8 cellular contexts compared by ENCODE assay signal in genomic region chr10:3068201-3068967, GRCh38. TPM values are rescaled to one million over a fixed set of nuclear protein-coding genes. Genes with fewer than 3 reads are reported as not detected.
DNase-seq lines count a peak whose midpoint lies in the region; TF ChIP-seq lines count a peak whose summit lies in the region.

No MANE protein-coding gene starts in this region.

- H4K91ac ChIP-seq in H9 (ENCODE audit: insufficient read length, low read depth, low read length) = no peak overlapping the region

- H3K4me1 ChIP-seq in H9 (ENCODE audit: insufficient read depth, low read length) (no peaks in the 10 kb centered on the region), colonic mucosa (no peaks in the 10 kb centered on the region), liver (ENCODE audit: control insufficient read depth in 4 of 4, insufficient read depth in 4 of 4, low read length in 3 of 4) (peaks cover 8 to 19% (median 12%) of the 10 kb centered on the region in 4 donors)

- no peak overlapping the region for H2AFZ ChIP-seq in H9 (ENCODE audit: low read length)

- H3K79me1 ChIP-seq in H9 (ENCODE audit: insufficient read depth, low read depth, low read length, poor library complexity, severe bottlenecking) = peaks cover 5% of the 10 kb centered on the region

- H3K79me2 ChIP-seq in H9 (ENCODE audit: insufficient read depth, low read length) = peaks cover 21% of the 10 kb centered on the region

- H3K4me1 Mint-ChIP-seq in H9 = peaks cover 38% of the 10 kb centered on the region in 2 experiments

- peak overlapping the region; percentile 74 for H3K14ac ChIP-seq in H9 (ENCODE audit: insufficient read depth, low read length)

- intact Hi-C loops in colonic mucosa (cut with DNase I) = no loop called here

- H3K4me3 ChIP-seq in GM12864 (ENCODE audit: low read depth, low read length) (peak overlapping the region; percentile 98), colonic mucosa (peak overlapping the region; percentile 82), liver (ENCODE audit: low read depth in 1 of 3, low read length in 3 of 3) (peak overlapping the region; percentile 59 to 70 (median 68))

- no peak overlapping the region for H2BK120ac ChIP-seq in H9 (ENCODE audit: low read depth, low read length, poor library complexity, severe bottlenecking)

- H3T11ph ChIP-seq in H9 (ENCODE audit: low read length) = no peak overlapping the region

- peak overlapping the region; percentile 60 for H3K9ac ChIP-seq in H9 (ENCODE audit: extremely low read depth, insufficient read length, low read length)
- H3K9ac ChIP-seq in colonic mucosa (ENCODE audit: low read depth in 2 of 2, low read length in 2 of 2) = peak overlapping the region; percentile 79 to 81
- H3K9ac ChIP-seq in liver (ENCODE audit: low read depth in 1 of 2, low read length in 2 of 2) = no peak overlapping the region

- H3K27me3 ChIP-seq in H9 (ENCODE audit: insufficient read depth, low read length) (no peaks in the 10 kb centered on the region), colonic mucosa (peaks cover 10% of the 10 kb centered on the region), liver (ENCODE audit: control insufficient read depth in 4 of 4, insufficient read depth in 4 of 4, low read length in 3 of 4) (peaks cover 0 to 14% (median 0%) of the 10 kb centered on the region in 4 donors)

- no peak overlapping the region for H3K23ac ChIP-seq in H9 (ENCODE audit: insufficient read length, low read depth, low read length)

- no peak for TF ChIP-seq CTCF in GM12864 (IDR thresholded peaks at IDR 0.05; ENCODE audit: low read depth, low read length, missing control alignments)
- TF ChIP-seq CTCF in H9 (conservative IDR thresholded peaks at IDR 0.05) = no peak
- TF ChIP-seq CTCF in colonic mucosa (IDR thresholded peaks at IDR 0.05) = peak; percentile 10
- peak; percentile 18 for TF ChIP-seq CTCF in liver (IDR thresholded peaks at IDR 0.05; ENCODE audit: low read depth, low read length, missing input control)

- H4K20me1 ChIP-seq in H9 (ENCODE audit: control insufficient read depth, insufficient read depth, insufficient read length) = no peaks in the 10 kb centered on the region

- DNase-seq in GM12864 (ENCODE audit: low read depth) (peak; percentile 18), H9 (no peak), MV-4-11 (lab: John Stamatoyannopoulos, UW) (peak; percentile 51), colonic mucosa (peak; percentile 62), NCI-H1105 (lab: John Stamatoyannopoulos, UW) (no peak)
- DNase-seq in activated CD4-positive, alpha-beta T cell treated with anti-CD3 and anti-CD28 coated beads for 4 hours = peak; percentile 66 to 76
- peak; percentile 68 to 69 for DNase-seq in stimulated activated CD4-positive, alpha-beta T cell treated with anti-CD3 and anti-CD28 coated beads, Interleukin-4, amount 100 ng/mL, for 4 hours

- peaks cover 6% of the 10 kb centered on the region for H3K23me2 ChIP-seq in H9 (ENCODE audit: insufficient read length, low read depth, low read length, poor library complexity, severe bottlenecking)

- H3K36me3 Mint-ChIP-seq in H9 (ENCODE audit: insufficient read depth in 1 of 3, low read depth in 3 of 3) = peaks cover 17 to 35% (median 33%) of the 10 kb centered on the region in 3 experiments

- H3K4ac ChIP-seq in H9 (ENCODE audit: low read depth, low read length) = no peak overlapping the region

- no peak overlapping the region for H3K56ac ChIP-seq in H9 (ENCODE audit: insufficient read length, low read depth, low read length)

- peak overlapping the region; percentile 73 for H3K18ac ChIP-seq in H9 (ENCODE audit: insufficient read length, low read depth, low read length)

- H3K9me3 Mint-ChIP-seq in H9 = no peaks in the 10 kb centered on the region

- no peak overlapping the region for H4K5ac ChIP-seq in H9 (ENCODE audit: insufficient read length, low read depth, low read length)

- H3K4me3 Mint-ChIP-seq in H9 = peak overlapping the region; percentile 84 to 88

- H2BK12ac ChIP-seq in H9 (ENCODE audit: insufficient read length, low read depth, low read length) = no peak overlapping the region

- H2BK15ac ChIP-seq in H9 (ENCODE audit: low read depth, low read length) = no peak overlapping the region; the same call in 1 of the 2 replicates

- no peaks in the 10 kb centered on the region for H3K36me3 ChIP-seq in colonic mucosa
- H3K36me3 ChIP-seq in liver (ENCODE audit: control insufficient read depth in 4 of 4, insufficient read depth in 3 of 4, low read depth in 1 of 4, low read length in 3 of 4) = no peaks in the 10 kb centered on the region

- peak overlapping the region; percentile 66 for H3K4me2 ChIP-seq in H9 (ENCODE audit: insufficient read depth, insufficient read length, low read length)

- no peak overlapping the region for H2BK20ac ChIP-seq in H9 (ENCODE audit: low read depth, low read length, poor library complexity, severe bottlenecking)

- no peak overlapping the region; a peak in 2 of 7 replicates for H3K27ac Mint-ChIP-seq in H9

- TF ChIP-seq RAD21 in liver (IDR thresholded peaks at IDR 0.05) = peak in 1 of 2 donors; percentile 39

- no peak overlapping the region for H4K8ac ChIP-seq in H9 (replicated peaks; ENCODE audit: insufficient read length, low read depth, low read length)

- H2AK5ac ChIP-seq in H9 (ENCODE audit: insufficient read length, low read length) = no peak overlapping the region

- H2BK5ac ChIP-seq in H9 (ENCODE audit: insufficient read length, low read length) = no peak overlapping the region

- peaks cover 23% of the 10 kb centered on the region for H3K27me3 Mint-ChIP-seq in H9 (ENCODE audit: low read depth)

- H3K9me3 ChIP-seq in H9 (ENCODE audit: control insufficient read depth, low read depth, low read length) (no peaks in the 10 kb centered on the region), colonic mucosa (no peaks in the 10 kb centered on the region), liver (ENCODE audit: control insufficient read depth in 4 of 4, low read length in 3 of 4) (no peaks in the 10 kb centered on the region)

- H3K27ac ChIP-seq in H9 (ENCODE audit: insufficient read length, low read depth, low read length) (no peak overlapping the region), colonic mucosa (peak overlapping the region; percentile 50), liver (ENCODE audit: low read depth in 1 of 2, low read length in 2 of 2) (peak overlapping the region; percentile 18 to 41)

- WGBS in H9 (ENCODE audit: extremely low coverage, insufficient read length, low lambda C conversion rate) = no CpG with 5 or more reads among the region's 86 CpGs
- 1% methylated on average over 86 of the region's 86 CpGs for WGBS in liver

TF ChIP-seq in liver, 16 proteins besides CTCF, POLR2A, EP300 and RAD21 (continues in another document):
- TF ChIP-seq REST (IDR thresholded peaks at IDR 0.05) (no peak), TAF1 (conservative IDR thresholded peaks at IDR 0.05) (no peak), FOXA2 (IDR thresholded peaks at IDR 0.05) (no peak), EGR1 (IDR thresholded peaks at IDR 0.05; ENCODE audit: low read depth in 2 of 2) (no peak), ZBTB33 (IDR thresholded peaks at IDR 0.05) (no peak), HNF4G (IDR thresholded peaks at IDR 0.05) (no peak), HNF4A (conservative IDR thresholded peaks at IDR 0.05) (no peak), JUND (IDR thresholded peaks at IDR 0.05) (no peak), ATF3 (IDR thresholded peaks at IDR 0.05) (no peak), YY1 (IDR thresholded peaks at IDR 0.05) (no peak)

RNA-seq across cellular contexts. Expression of gene PFKP, which starts 1.0 kb away (rescaled TPM):
- total RNA-seq in H9 (2021) = 145 and 148 TPM in 2 replicates
- 100 to 1,000 TPM; 134 to 209 TPM for total RNA-seq in colonic mucosa
- total RNA-seq in liver = 1 to 10 TPM; 3.0 to 5.0 TPM
- 1 to 10 TPM; 1.1 to 2.6 TPM for polyA plus RNA-seq in liver

Comparison
In these comparisons a context has a peak if more than half of its experiments do, and no peak if none do; other contexts are left out.
1. DNase-seq: peak in GM12864 (single experiment), MV-4-11 (single experiment), activated CD4-positive, alpha-beta T cell treated with anti-CD3 and anti-CD28 coated beads for 4 hours (2 of 2), colonic mucosa (single experiment) and stimulated activated CD4-positive, alpha-beta T cell treated with anti-CD3 and anti-CD28 coated beads, Interleukin-4, amount 100 ng/mL, for 4 hours (2 of 2); none in H9 (single experiment) and NCI-H1105 (single experiment).
2. CTCF ChIP-seq: peak in colonic mucosa (single experiment) and liver (single experiment); none in GM12864 (single experiment) and H9 (single experiment).
3. H3K9ac ChIP-seq: peak in H9 (single experiment) and colonic mucosa (2 of 2); none in liver (0 of 2).
4. RNA of gene PFKP, which starts 1.0 kb away (total RNA-seq): 134 to 209 TPM in colonic mucosa and 145 to 148 TPM in H9; 3.0 to 5.0 TPM in liver; every median in the first group is over 10 times any median in the second.
5. Peak in every context shown above with its lines, with median percentiles within 50 percentile points of each other: H3K4me3 ChIP-seq.